Comparison of ENCODE assay signal across 8 cellular contexts in the genomic region with DNA sequence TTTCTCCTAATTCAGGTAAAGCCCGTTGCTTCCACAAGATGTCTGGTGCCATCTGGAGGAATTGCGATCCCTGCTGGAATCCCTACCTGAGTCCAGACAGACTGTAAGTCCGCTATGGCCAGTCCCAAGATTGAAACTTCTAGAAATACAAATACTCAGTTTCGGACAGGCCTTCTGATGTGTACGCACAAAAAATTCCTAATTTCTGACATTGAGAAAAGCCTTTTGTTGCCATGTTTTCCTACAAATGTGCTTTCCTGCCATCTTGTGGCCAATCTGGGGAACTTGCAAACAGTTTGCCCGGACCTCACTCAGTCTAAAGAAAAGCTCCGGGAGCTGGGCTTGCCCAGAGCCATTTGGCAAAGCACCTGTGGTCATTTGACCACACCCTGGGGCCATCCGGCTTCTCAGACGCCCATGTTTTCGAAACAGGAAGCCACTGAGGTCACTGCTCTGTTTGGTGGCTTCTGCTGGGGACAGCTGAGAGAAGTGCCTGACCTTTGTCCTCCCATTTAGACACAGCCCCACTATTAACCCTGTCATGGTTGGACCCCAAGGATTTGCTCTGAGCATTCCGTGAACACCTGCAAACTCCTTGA.
DNase-seq lines count a peak whose midpoint lies in the region; ATAC-seq and TF ChIP-seq lines count a peak whose summit lies in the region.

No MANE protein-coding gene starts in this region.

- no peaks in the 10 kb centered on the region for H3K36me3 ChIP-seq in lung (ENCODE audit: control insufficient read depth in 2 of 2, insufficient read depth in 2 of 2, low read length in 2 of 2)

- TF ChIP-seq CTCF in lung (IDR thresholded peaks at IDR 0.05; ENCODE audit: control extremely low read depth, extremely low read depth) = peak; percentile 58

- H3K27ac ChIP-seq in lung (ENCODE audit: low read depth in 1 of 2, low read length in 1 of 2) = no peak overlapping the region

- 20 to 26% methylated on average over 11 of the region's 11 CpGs for WGBS in lung, 2 donors

- H3K4me3 Mint-ChIP-seq in effector memory CD8-positive, alpha-beta T cell = no peak overlapping the region

- peak; percentile 91 for DNase-seq in AG20443 (ENCODE audit: low spot score)
- DNase-seq in NCI-H526 treated with DMSO at 0.1 percent for 48 hours (lab: John Stamatoyannopoulos, UW) = peak; percentile 62
- peak; percentile 37 to 61 for DNase-seq in activated CD4-positive, alpha-beta T cell treated with anti-CD3 and anti-CD28 coated beads, Interleukin-2, amount 50 U/mL, for 48 hours
- peak; percentile 28 to 36 (median 34) for DNase-seq in effector memory CD8-positive, alpha-beta T cell
- DNase-seq in lung (ENCODE audit: low spot score) = peak; percentile 76
- peak; percentile 61 for DNase-seq in stimulated activated CD8-positive, alpha-beta memory T cell treated with anti-CD3 and anti-CD28 coated beads, Interleukin-4, amount 100 ng/mL, for 48 hours

- H3K36me3 Mint-ChIP-seq in effector memory CD8-positive, alpha-beta T cell (ENCODE audit: insufficient read depth) = no peaks in the 10 kb centered on the region

- H3K9me3 ChIP-seq in lung (ENCODE audit: control insufficient read depth in 2 of 2, insufficient read depth in 1 of 2, low read length in 1 of 2) = no peaks in the 10 kb centered on the region

- peaks cover 17 to 20% of the 10 kb centered on the region in 2 donors for H3K27me3 Mint-ChIP-seq in effector memory CD8-positive, alpha-beta T cell

- H3K4me1 Mint-ChIP-seq in effector memory CD8-positive, alpha-beta T cell (ENCODE audit: low read depth in 2 of 2) = no peaks in the 10 kb centered on the region

- H3K27ac Mint-ChIP-seq in effector memory CD8-positive, alpha-beta T cell = no peak overlapping the region

- no peaks in the 10 kb centered on the region for H3K27me3 ChIP-seq in lung (ENCODE audit: control insufficient read depth, insufficient read depth)

- H3K4me3 ChIP-seq in lung = no peak overlapping the region

- H3K4me1 ChIP-seq in lung (ENCODE audit: control insufficient read depth in 2 of 2, insufficient read depth in 2 of 2, low read length in 2 of 2) = no peaks in the 10 kb centered on the region

- H3K9me3 Mint-ChIP-seq in effector memory CD8-positive, alpha-beta T cell = no peaks in the 10 kb centered on the region

- ATAC-seq in GM18870 (IDR thresholded peaks at IDR 0.05; ENCODE audit: unreplicated experiment) (peak; percentile 73), HG03280 (IDR thresholded peaks at IDR 0.05; ENCODE audit: unreplicated experiment) (peak; percentile 62), lung (ENCODE audit: insufficient read depth, low FRiP score) (peak; percentile 88)
- peak; percentile 64 for ATAC-seq in effector memory CD8-positive, alpha-beta T cell (replicated peaks)

Comparison
In these comparisons a context has a peak if more than half of its experiments do, and no peak if none do; other contexts are left out.
1. DNase-seq: peak in every context shown above with its lines; median percentile 91 in AG20443; 76 in lung; 62 in NCI-H526 treated with DMSO at 0.1 percent for 48 hours; 61 in stimulated activated CD8-positive, alpha-beta memory T cell treated with anti-CD3 and anti-CD28 coated beads, Interleukin-4, amount 100 ng/mL, for 48 hours; 49 in activated CD4-positive, alpha-beta T cell treated with anti-CD3 and anti-CD28 coated beads, Interleukin-2, amount 50 U/mL, for 48 hours; 34 in effector memory CD8-positive, alpha-beta T cell.